Comparison of ENCODE assay signal across 15 cellular contexts in the genomic region with DNA sequence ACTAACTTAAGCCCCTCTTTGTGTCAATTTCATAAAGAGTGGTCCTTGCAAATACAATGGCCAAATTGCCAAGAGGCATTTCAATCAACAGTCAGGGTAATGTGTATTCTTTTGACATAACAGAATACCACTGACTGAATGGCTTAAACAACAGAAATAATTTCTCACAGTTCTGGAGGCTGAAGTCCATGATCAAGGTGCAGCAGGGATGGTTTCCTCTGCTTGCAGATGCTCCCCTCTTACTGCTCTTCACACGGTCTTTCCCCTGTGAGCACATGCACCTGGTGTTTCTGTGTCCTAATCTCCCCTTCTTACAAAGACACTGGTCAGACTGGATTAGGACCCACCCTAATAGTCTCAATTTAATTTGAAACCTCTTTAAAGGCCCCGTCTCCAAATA. TPM values are rescaled to one million over a fixed set of nuclear protein-coding genes. Genes with fewer than 3 reads are reported as not detected.
DNase-seq lines count a peak whose midpoint lies in the region; ATAC-seq and TF ChIP-seq lines count a peak whose summit lies in the region.
"Had no signal": no experiment of that assay in that cellular context is flagged by ENCODE, and none has a peak within 500 bp of the region (broad histone marks: within the 10 kb centered on the region; RNA-seq: fewer than 3 reads in every experiment).

No MANE protein-coding gene starts in this region.

- no peaks in the 10 kb centered on the region for H3K27me3 ChIP-seq in H9 (ENCODE audit: insufficient read depth, low read length)
- H3K27me3 ChIP-seq: BLaER1 had no signal

- no peak overlapping the region for H3K23ac ChIP-seq in H9 (ENCODE audit: insufficient read length, low read depth, low read length)

- no peaks in the 10 kb centered on the region for H3K79me2 ChIP-seq in H9 (ENCODE audit: insufficient read depth, low read length)

- H2BK5ac ChIP-seq in H9 (ENCODE audit: insufficient read length, low read length), result no peak overlapping the region

- H4K20me1 ChIP-seq in H9 (ENCODE audit: control insufficient read depth, insufficient read depth, insufficient read length), result no peaks in the 10 kb centered on the region
- H4K20me1 ChIP-seq: BLaER1 had no signal

- no peak overlapping the region for H2BK120ac ChIP-seq in H9 (ENCODE audit: low read depth, low read length, poor library complexity, severe bottlenecking)

- H2AK5ac ChIP-seq in H9 (ENCODE audit: insufficient read length, low read length), result no peak overlapping the region

- no peaks in the 10 kb centered on the region for H3K9me3 ChIP-seq in H9 (ENCODE audit: control insufficient read depth, low read depth, low read length)
- H3K9me3 ChIP-seq: BLaER1, Caco-2 had no signal

- no peak overlapping the region for H3K4me2 ChIP-seq in H9 (ENCODE audit: insufficient read depth, insufficient read length, low read length)
- H3K4me2 ChIP-seq: BLaER1 had no signal

- CTCF ChIA-PET in T-cell (lab: Charles Lee), result no interaction called here

- H2BK20ac ChIP-seq in H9 (ENCODE audit: low read depth, low read length, poor library complexity, severe bottlenecking), result no peak overlapping the region

- H3K23me2 ChIP-seq in H9 (ENCODE audit: insufficient read length, low read depth, low read length, poor library complexity, severe bottlenecking), result no peaks in the 10 kb centered on the region

- no peak overlapping the region for H4K5ac ChIP-seq in H9 (ENCODE audit: insufficient read length, low read depth, low read length)

- no peak overlapping the region for H3K4ac ChIP-seq in H9 (ENCODE audit: low read depth, low read length)

- no peaks in the 10 kb centered on the region for H3K79me1 ChIP-seq in H9 (ENCODE audit: insufficient read depth, low read depth, low read length, poor library complexity, severe bottlenecking)

- TF ChIP-seq CTCF in H9 (conservative IDR thresholded peaks at IDR 0.05), result no peak

- POLR2A ChIA-PET in T-cell (lab: Charles Lee), result interaction anchor here in 1 of 2 donors (0.6 kb wide), 1 partner anchor 60 kb away, joined by 9 read pairs; no protein-coding TSS in a partner anchor

- H3K36me3 Mint-ChIP-seq in H9 (ENCODE audit: insufficient read depth in 1 of 3, low read depth in 3 of 3) (peaks cover 2 to 38% (median 21%) of the 10 kb centered on the region in 3 experiments; a peak in 5 of 7 replicates), T-cell (peaks cover 38% of the 10 kb centered on the region), memory B cell (peaks cover 18% of the 10 kb centered on the region)

- no peaks in the 10 kb centered on the region for H3K9me3 Mint-ChIP-seq in H9
- H3K9me3 Mint-ChIP-seq in T-cell, result no peaks in the 10 kb centered on the region
- H3K9me3 Mint-ChIP-seq in memory B cell, result no peaks in the 10 kb centered on the region

- no peak overlapping the region for H2BK12ac ChIP-seq in H9 (ENCODE audit: insufficient read length, low read depth, low read length)

- no peak overlapping the region for H3K27ac ChIP-seq in H9 (ENCODE audit: insufficient read length, low read depth, low read length)
- H3K27ac ChIP-seq: 22Rv1, BLaER1 had no signal

- no peaks in the 10 kb centered on the region for H3K4me1 Mint-ChIP-seq in H9
- H3K4me1 Mint-ChIP-seq in T-cell, result peaks cover 13 to 21% (median 20%) of the 10 kb centered on the region in 3 donors
- H3K4me1 Mint-ChIP-seq in memory B cell, result no peaks in the 10 kb centered on the region

- no peak overlapping the region for H3K9ac ChIP-seq in H9 (ENCODE audit: extremely low read depth, insufficient read length, low read length)
- H3K9ac ChIP-seq: BLaER1 had no signal

- H4K8ac ChIP-seq in H9 (replicated peaks; ENCODE audit: insufficient read length, low read depth, low read length), result no peak overlapping the region

- H3K4me3 Mint-ChIP-seq in H9 (no peak overlapping the region), T-cell (no peak overlapping the region), memory B cell (no peak overlapping the region)

- ATAC-seq in T-cell (replicated peaks in 1 of 4), result no peak
- ATAC-seq in memory B cell (ENCODE audit: low read depth), result no peak
- ATAC-seq in HG03139 (IDR thresholded peaks at IDR 0.05; ENCODE audit: unreplicated experiment), result no peak

- no peak overlapping the region for H2AFZ ChIP-seq in H9 (ENCODE audit: low read length)

- no peak overlapping the region for H3K14ac ChIP-seq in H9 (ENCODE audit: insufficient read depth, low read length)

- no CpG with 5 or more reads among the region's 2 CpGs for WGBS in H9 (ENCODE audit: extremely low coverage, insufficient read length, low lambda C conversion rate)

- DNase-seq in NCI-H82 (lab: John Stamatoyannopoulos, UW) (peak; percentile 45), NCI-H82 treated with DMSO at 0.1 percent for 48 hours (lab: John Stamatoyannopoulos, UW; ENCODE audit: unreplicated experiment) (no peak), H9 (no peak), T-cell (no peak), memory B cell (ENCODE audit: low spot score in 2 of 2) (no peak), occipital lobe (lab: John Stamatoyannopoulos, UW) (no peak)
- no peak for DNase-seq in stimulated activated naive CD4-positive, alpha-beta T cell (lab: John Stamatoyannopoulos, UW)
- DNase-seq: Caco-2, DND-41, GDM1, HCEC 1CT, IMR-90 had no signal

- peak overlapping the region in 2 of 3 experiments; percentile 55 to 56; a peak in 1 of 7 replicates for H3K27ac Mint-ChIP-seq in H9
- peak overlapping the region; percentile 44 to 58 for H3K27ac Mint-ChIP-seq in T-cell
- H3K27ac Mint-ChIP-seq in memory B cell, result peak overlapping the region; percentile 20

- no peak overlapping the region for H3K56ac ChIP-seq in H9 (ENCODE audit: insufficient read length, low read depth, low read length)

- H4K91ac ChIP-seq in H9 (ENCODE audit: insufficient read length, low read depth, low read length), result no peak overlapping the region

- no peak overlapping the region for H3K18ac ChIP-seq in H9 (ENCODE audit: insufficient read length, low read depth, low read length)

- H3T11ph ChIP-seq in H9 (ENCODE audit: low read length), result no peak overlapping the region

- H3K27me3 Mint-ChIP-seq in H9 (ENCODE audit: low read depth) (no peaks in the 10 kb centered on the region), T-cell (no peaks in the 10 kb centered on the region), memory B cell (no peaks in the 10 kb centered on the region)

- no peaks in the 10 kb centered on the region for H3K4me1 ChIP-seq in H9 (ENCODE audit: insufficient read depth, low read length)
- H3K4me1 ChIP-seq: BLaER1, Caco-2 had no signal

- H2BK15ac ChIP-seq in H9 (ENCODE audit: low read depth, low read length), result no peak overlapping the region

RNA-seq across cellular contexts. Expression of gene FGFR1OP2, which starts 31.9 kb away (rescaled TPM):
- total RNA-seq in H9 (2021), result 30.0 and 34.2 TPM in 2 replicates
- total RNA-seq in T-cell, result 10 to 100 TPM; 51.7 to 83.6 (median 71.3) TPM
- 52.4 TPM for total RNA-seq in occipital lobe

RNA-seq across cellular contexts. Expression of gene INTS13, which starts 32.4 kb away (rescaled TPM):
- total RNA-seq in H9 (2021) (39.1 and 42.9 TPM in 2 replicates), T-cell (10 to 100 TPM; 19.7 to 26.0 (median 23.9) TPM), occipital lobe (29.0 TPM)

RNA-seq across cellular contexts. Expression of gene TM7SF3, which starts 44.0 kb away (rescaled TPM):
- total RNA-seq in H9 (2021) (68.7 and 74.9 TPM in 2 replicates), T-cell (10 to 100 TPM; 24.9 to 30.6 (median 26.8) TPM), occipital lobe (75.8 TPM)

RNA-seq across cellular contexts. Expression of gene MED21, which starts 52.2 kb away (rescaled TPM):
- total RNA-seq in H9 (2021) (66.9 and 69.8 TPM in 2 replicates), T-cell (10 to 100 TPM; 45.8 to 78.7 (median 47.5) TPM), occipital lobe (151 TPM)
